ENCODE assay signal across 8 cellular contexts in the genomic region with DNA sequence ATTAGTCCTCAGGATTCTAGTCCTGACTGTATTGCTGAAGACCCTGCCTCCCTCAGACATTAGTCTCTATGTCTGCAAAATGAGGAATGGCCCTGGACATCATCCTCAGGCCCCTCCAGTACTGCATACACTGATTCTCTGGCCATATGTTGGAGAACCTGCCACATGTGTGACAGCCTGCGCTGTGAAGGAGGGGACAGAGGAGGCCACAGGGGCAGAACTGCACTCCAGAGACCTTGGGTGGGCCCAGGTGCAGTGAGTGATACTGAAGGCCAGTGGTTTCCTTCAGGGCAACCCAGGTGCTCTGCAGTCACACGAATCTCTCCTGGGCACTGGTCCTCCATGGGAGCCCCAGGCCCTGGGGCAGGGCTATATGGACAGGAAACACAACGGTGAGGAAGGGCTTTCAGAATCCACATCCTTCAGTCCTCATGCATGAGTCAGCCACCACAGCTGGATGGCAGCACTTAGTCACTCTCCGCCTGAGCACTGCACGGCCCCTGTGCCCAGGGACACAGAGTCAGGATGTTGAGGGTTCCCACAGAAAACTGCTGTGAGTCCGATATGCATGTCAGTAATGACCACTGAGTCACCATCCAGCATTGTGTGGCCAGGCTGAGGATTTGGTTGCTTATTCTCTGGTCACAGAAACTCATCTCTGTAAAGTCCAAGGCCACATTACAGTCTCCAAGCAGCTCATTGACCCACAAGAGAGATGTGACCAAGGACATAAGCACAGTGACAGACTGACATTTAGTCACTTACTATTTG. TPM values are rescaled to one million over a fixed set of nuclear protein-coding genes. Genes with fewer than 3 reads are reported as not detected.
DNase-seq lines count a peak whose midpoint lies in the region; ATAC-seq lines count a peak whose summit lies in the region.

No MANE protein-coding gene starts in this region.

- peak; percentile 97 for ATAC-seq in activated CD8-positive, alpha-beta memory T cell treated with anti-CD3 and anti-CD28 coated beads, Interleukin-2, amount 10 ng/mL, durations not matched to agents 7 days and 5 days
- peak; percentile 98 for ATAC-seq in activated T-cell treated with anti-CD3 and anti-CD28 coated beads, Interleukin-2, amount 50 U/mL, for 72 hours (replicated peaks in 1 of 2)
- ATAC-seq in GM21381 (IDR thresholded peaks at IDR 0.05; ENCODE audit: unreplicated experiment) = no peak

- H3K9me3 Mint-ChIP-seq in activated CD8-positive, alpha-beta memory T cell treated with anti-CD3 and anti-CD28 coated beads, Interleukin-2, amount 10 ng/mL, durations not matched to agents 7 days and 5 days (ENCODE audit: low read depth) = no peaks in the 10 kb centered on the region
- no peaks in the 10 kb centered on the region for H3K9me3 Mint-ChIP-seq in activated T-cell treated with anti-CD3 and anti-CD28 coated beads, Interleukin-2, amount 50 U/mL, for 72 hours

- H3K27me3 Mint-ChIP-seq in activated CD8-positive, alpha-beta memory T cell treated with anti-CD3 and anti-CD28 coated beads, Interleukin-2, amount 10 ng/mL, durations not matched to agents 7 days and 5 days = peaks cover 69% of the 10 kb centered on the region
- H3K27me3 Mint-ChIP-seq in activated T-cell treated with anti-CD3 and anti-CD28 coated beads, Interleukin-2, amount 50 U/mL, for 72 hours (ENCODE audit: low read depth) = peaks cover 48% of the 10 kb centered on the region

- peak; percentile 80 for DNase-seq in activated CD8-positive, alpha-beta memory T cell treated with anti-CD3 and anti-CD28 coated beads, Interleukin-2, amount 10 ng/mL, durations not matched to agents 7 days and 5 days
- no peak for DNase-seq in activated CD8-positive, alpha-beta memory T cell treated with anti-CD3 and anti-CD28 coated beads, Interleukin-2, amount 50 U/mL, for 4 hours
- peak; percentile 88 for DNase-seq in HPDE6-E6E7 (ENCODE audit: extremely low spot score)
- peak; percentile 65 to 75 for DNase-seq in activated T-cell treated with anti-CD3 and anti-CD28 coated beads, Interleukin-2, amount 50 U/mL, for 72 hours
- peak; percentile 99 for DNase-seq in islet precursor cell
- no peak for DNase-seq in inferior parietal cortex (ENCODE audit: extremely low spot score)
- no peak for DNase-seq in cerebellar nuclear complex (lab: John Stamatoyannopoulos, UW)

- no peaks in the 10 kb centered on the region for H3K36me3 Mint-ChIP-seq in activated CD8-positive, alpha-beta memory T cell treated with anti-CD3 and anti-CD28 coated beads, Interleukin-2, amount 10 ng/mL, durations not matched to agents 7 days and 5 days
- no peaks in the 10 kb centered on the region for H3K36me3 Mint-ChIP-seq in activated T-cell treated with anti-CD3 and anti-CD28 coated beads, Interleukin-2, amount 50 U/mL, for 72 hours (ENCODE audit: insufficient read depth in 2 of 2)

- no peak overlapping the region for H3K4me3 Mint-ChIP-seq in activated CD8-positive, alpha-beta memory T cell treated with anti-CD3 and anti-CD28 coated beads, Interleukin-2, amount 10 ng/mL, durations not matched to agents 7 days and 5 days
- H3K4me3 Mint-ChIP-seq in activated T-cell treated with anti-CD3 and anti-CD28 coated beads, Interleukin-2, amount 50 U/mL, for 72 hours = peak overlapping the region in 1 of 2 donors; percentile 31

- peaks cover 21% of the 10 kb centered on the region for H3K4me1 Mint-ChIP-seq in activated CD8-positive, alpha-beta memory T cell treated with anti-CD3 and anti-CD28 coated beads, Interleukin-2, amount 10 ng/mL, durations not matched to agents 7 days and 5 days
- H3K4me1 Mint-ChIP-seq in activated T-cell treated with anti-CD3 and anti-CD28 coated beads, Interleukin-2, amount 50 U/mL, for 72 hours (ENCODE audit: low read depth) = peaks cover 30% of the 10 kb centered on the region

- H3K27ac Mint-ChIP-seq in activated CD8-positive, alpha-beta memory T cell treated with anti-CD3 and anti-CD28 coated beads, Interleukin-2, amount 10 ng/mL, durations not matched to agents 7 days and 5 days = no peak overlapping the region
- no peak overlapping the region for H3K27ac Mint-ChIP-seq in activated T-cell treated with anti-CD3 and anti-CD28 coated beads, Interleukin-2, amount 50 U/mL, for 72 hours

- CTCF ChIA-PET in activated CD8-positive, alpha-beta memory T cell treated with anti-CD3 and anti-CD28 coated beads, Interleukin-2, amount 10 ng/mL, durations not matched to agents 7 days and 5 days (lab: Charles Lee) = interaction anchor here (1.3 kb wide), 1 partner anchor 24 kb away, joined by 3 read pairs; no protein-coding TSS in a partner anchor

RNA-seq across cellular contexts. Expression of a gene that starts 39.7 kb away (rescaled TPM):
- total RNA-seq in activated CD8-positive, alpha-beta memory T cell treated with anti-CD3 and anti-CD28 coated beads, Interleukin-2, amount 10 ng/mL, durations not matched to agents 7 days and 5 days = 1 to 10 TPM in 1 of 2 experiments, under 1 TPM in 1; 0.79 to 1.3 TPM
- 1 to 10 TPM; 2.1 to 2.5 TPM for total RNA-seq in activated T-cell treated with anti-CD3 and anti-CD28 coated beads, Interleukin-2, amount 50 U/mL, for 72 hours

Comparison
In these comparisons a context has a peak if more than half of its experiments do, and no peak if none do; other contexts are left out.
1. DNase-seq: peak in activated CD8-positive, alpha-beta memory T cell treated with anti-CD3 and anti-CD28 coated beads, Interleukin-2, amount 10 ng/mL, durations not matched to agents 7 days and 5 days (single experiment), HPDE6-E6E7 (single experiment), activated T-cell treated with anti-CD3 and anti-CD28 coated beads, Interleukin-2, amount 50 U/mL, for 72 hours (2 of 2) and islet precursor cell (single experiment); none in activated CD8-positive, alpha-beta memory T cell treated with anti-CD3 and anti-CD28 coated beads, Interleukin-2, amount 50 U/mL, for 4 hours (single experiment), inferior parietal cortex (single experiment) and cerebellar nuclear complex (0 of 2).